ENCODE assay signal across 8 cellular contexts in the genomic region with DNA sequence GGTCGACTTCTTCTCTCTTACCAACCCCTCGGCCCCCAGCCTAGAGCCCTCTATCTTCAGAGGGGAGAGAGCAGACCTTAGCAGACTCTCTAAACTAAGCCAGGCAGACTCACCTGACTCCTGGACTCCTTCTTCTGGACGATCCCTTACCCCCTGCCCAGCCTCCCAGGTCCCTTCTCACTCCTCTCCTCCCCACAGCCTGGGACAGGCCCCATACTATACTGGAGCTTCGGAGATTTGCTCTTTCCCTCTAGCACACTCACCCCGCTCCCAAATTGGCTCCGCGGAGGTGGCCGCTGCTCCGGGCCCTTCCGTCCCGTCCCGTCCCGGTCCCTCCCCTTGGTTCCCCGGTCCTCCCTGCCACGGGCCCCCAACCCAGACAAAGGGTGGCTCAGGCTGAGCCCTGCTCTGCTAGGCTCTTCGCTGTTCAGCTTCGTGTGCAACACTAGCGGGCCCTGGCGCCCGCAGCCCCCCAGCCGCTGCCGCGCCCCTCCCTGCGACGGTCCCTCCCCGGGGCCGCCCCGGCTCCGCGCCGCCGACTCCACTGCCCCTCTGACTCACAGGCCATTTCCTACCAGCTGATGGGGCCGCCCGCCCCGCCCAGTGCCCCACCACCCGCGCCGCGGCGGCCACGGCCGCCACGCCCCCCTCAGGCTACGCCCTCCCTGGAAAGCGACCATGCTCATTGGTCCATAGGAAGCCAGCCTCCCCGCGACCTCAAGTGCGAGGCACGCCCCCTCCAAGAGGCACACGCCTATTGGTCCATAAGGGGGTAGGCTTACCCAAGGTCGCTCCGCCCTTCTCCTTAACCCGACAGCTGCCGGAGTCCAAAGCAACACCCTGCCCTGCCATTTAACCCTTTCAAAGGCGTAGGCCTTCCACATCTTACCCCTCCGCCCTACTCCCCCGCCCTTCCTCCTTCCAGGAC. TPM values are rescaled to one million over a fixed set of nuclear protein-coding genes. Genes with fewer than 3 reads are reported as not detected.
DNase-seq lines count a peak whose midpoint lies in the region; ATAC-seq, FAIRE-seq and TF ChIP-seq lines count a peak whose summit lies in the region.

No MANE protein-coding gene starts in this region.

- TF ChIP-seq CTCF in VCaP (conservative IDR thresholded peaks at IDR 0.05): no peak
- no peak for TF ChIP-seq CTCF in breast epithelium (IDR thresholded peaks at IDR 0.05)

- peak; percentile 85 for DNase-seq in NCI-H2171 treated with DMSO at 0.1 percent for 48 hours (lab: John Stamatoyannopoulos, UW)
- peak; percentile 98 for DNase-seq in breast epithelium (ENCODE audit: low spot score in 2 of 2)

- ATAC-seq in GM18867 (IDR thresholded peaks at IDR 0.05; ENCODE audit: unreplicated experiment): peak; percentile 72
- ATAC-seq in HG03108 (IDR thresholded peaks at IDR 0.05; ENCODE audit: unreplicated experiment): peak; percentile 70

- no peaks in the 10 kb centered on the region for H3K9me3 ChIP-seq in breast epithelium
- no peaks in the 10 kb centered on the region for H3K9me3 ChIP-seq in iPS-20b (ENCODE audit: insufficient read depth, low read depth, low read length)
- no peaks in the 10 kb centered on the region for H3K9me3 ChIP-seq in skeletal muscle tissue (ENCODE audit: control insufficient read depth in 3 of 3, low read length in 3 of 3)

- no peaks in the 10 kb centered on the region for H3K27me3 ChIP-seq in breast epithelium
- H3K27me3 ChIP-seq in iPS-20b (ENCODE audit: insufficient read depth, low read length): no peaks in the 10 kb centered on the region
- H3K27me3 ChIP-seq in skeletal muscle tissue (ENCODE audit: control insufficient read depth in 3 of 3, insufficient read depth in 3 of 3, low read length in 3 of 3): no peaks in the 10 kb centered on the region

- H3K27ac ChIP-seq in VCaP: peak overlapping the region; percentile 53; the same call in 1 of the 2 replicates
- peak overlapping the region; percentile 85 to 87 for H3K27ac ChIP-seq in breast epithelium
- H3K27ac ChIP-seq in iPS-20b (ENCODE audit: low read length): no peak overlapping the region
- peak overlapping the region; percentile 98 for H3K27ac ChIP-seq in skeletal muscle tissue (ENCODE audit: low read depth, low read length)

- H3K36me3 ChIP-seq in breast epithelium (no peaks in the 10 kb centered on the region), iPS-20b (ENCODE audit: insufficient read depth, low read depth, low read length) (no peaks in the 10 kb centered on the region; the same call in 1 of the 2 replicates), skeletal muscle tissue (ENCODE audit: control insufficient read depth in 3 of 3, insufficient read depth in 3 of 3, low read length in 3 of 3) (peaks cover 14 to 16% (median 15%) of the 10 kb centered on the region in 3 donors)

- H3K4me1 ChIP-seq in breast epithelium (peaks cover 0 to 25% of the 10 kb centered on the region in 2 donors), iPS-20b (ENCODE audit: insufficient read depth, low read length) (peaks cover 19% of the 10 kb centered on the region), skeletal muscle tissue (ENCODE audit: control insufficient read depth in 3 of 3, insufficient read depth in 3 of 3, low read length in 3 of 3) (peaks cover 38 to 56% (median 47%) of the 10 kb centered on the region in 3 donors)

- FAIRE-seq in A204.1 (lab: Jason Lieb, UNC): peak; percentile 74

- intact Hi-C loops in breast epithelium (cut with DNase I; ENCODE audit: low total_unique reads): no loop called here

- H3K4me3 ChIP-seq in breast epithelium (peak overlapping the region; percentile 76 to 83 (median 80)), iPS-20b (ENCODE audit: low read length) (peak overlapping the region; percentile 86), skeletal muscle tissue (ENCODE audit: low read length in 3 of 3) (peak overlapping the region; percentile 85 to 87 (median 85))

- no peak for TF ChIP-seq POLR2A in breast epithelium (IDR thresholded peaks at IDR 0.05)

- H3K9ac ChIP-seq in iPS-20b (ENCODE audit: low read depth, low read length) (peak overlapping the region; percentile 76; the same call in 1 of the 2 replicates), skeletal muscle tissue (ENCODE audit: low read depth in 1 of 3, low read length in 3 of 3) (peak overlapping the region; percentile 88 to 96 (median 94))

RNA-seq across cellular contexts. Expression of gene ATOSB, which starts 4.4 kb away (rescaled TPM):
- total RNA-seq in breast epithelium (10 to 100 TPM in 1 of 3 donors, 1 to 10 TPM in 2; 7.8 to 21.1 (median 8.8) TPM), skeletal muscle tissue (4.7 TPM)

RNA-seq across cellular contexts. Expression of gene STOML2, which starts 8.3 kb away (rescaled TPM):
- total RNA-seq in breast epithelium: 100 to 1,000 TPM in 2 of 3 donors, 10 to 100 TPM in 1; 89.4 to 115 (median 101) TPM
- 93.9 TPM for total RNA-seq in skeletal muscle tissue

RNA-seq across cellular contexts. Expression of gene PIGO, which starts 14.9 kb away (rescaled TPM):
- total RNA-seq in breast epithelium: 10 to 100 TPM; 15.4 to 24.9 (median 18.0) TPM
- total RNA-seq in skeletal muscle tissue: 6.3 TPM

RNA-seq across cellular contexts. Expression of gene FANCG, which starts 31.5 kb away (rescaled TPM):
- total RNA-seq in breast epithelium (10 to 100 TPM; 10.7 to 15.2 (median 13.4) TPM), skeletal muscle tissue (14.6 TPM)

RNA-seq across cellular contexts. Expression of gene VCP, which starts 38.8 kb away (rescaled TPM):
- total RNA-seq in breast epithelium (100 to 1,000 TPM; 150 to 173 (median 168) TPM), skeletal muscle tissue (212 TPM)
